ENCODE assay signal across 13 cellular contexts in genomic region chr3:111669926-111670630, GRCh38. TPM values are rescaled to one million over a fixed set of nuclear protein-coding genes. Genes with fewer than 3 reads are reported as not detected.
DNase-seq lines count a peak whose midpoint lies in the region; ATAC-seq, FAIRE-seq and TF ChIP-seq lines count a peak whose summit lies in the region.
"Had no signal": no experiment of that assay in that cellular context is flagged by ENCODE, and none has a peak within 500 bp of the region (broad histone marks: within the 10 kb centered on the region; RNA-seq: fewer than 3 reads in every experiment).

No MANE protein-coding gene starts in this region.

- H3K27me3 ChIP-seq in naive thymus-derived CD4-positive, alpha-beta T cell (ENCODE audit: control insufficient read depth in 2 of 2, insufficient read depth in 2 of 2, low read length in 2 of 2): no peaks in the 10 kb centered on the region
- H3K27me3 ChIP-seq: gastrocnemius medialis had no signal

- H3K4me1 ChIP-seq in naive thymus-derived CD4-positive, alpha-beta T cell (ENCODE audit: control insufficient read depth in 2 of 2, insufficient read depth in 2 of 2, low read length in 2 of 2): peaks cover 54 to 59% of the 10 kb centered on the region in 2 donors

- CTCF ChIA-PET in naive thymus-derived CD4-positive, alpha-beta T cell (lab: Charles Lee): interaction anchor here (0.7 to 6.4 kb wide), 9 partner anchors 7 to 398 kb away, joined by 3 to 102 read pairs (median 5); no protein-coding TSS in a partner anchor

- no peak overlapping the region for H3K27ac ChIP-seq in naive thymus-derived CD4-positive, alpha-beta T cell (ENCODE audit: low read depth, low read length)
- H3K27ac ChIP-seq: gastrocnemius medialis had no signal

- H3K4me3 ChIP-seq in cardiac fibroblast (replicated peaks in 1 of 2; ENCODE audit: low read depth in 2 of 2, low read length in 2 of 2): no peak overlapping the region
- no peak overlapping the region for H3K4me3 ChIP-seq in naive thymus-derived CD4-positive, alpha-beta T cell (ENCODE audit: low read length)
- H3K4me3 ChIP-seq: gastrocnemius medialis had no signal

- no peak for ATAC-seq in naive thymus-derived CD4-positive, alpha-beta T cell
- no peak for ATAC-seq in HG03135 (IDR thresholded peaks at IDR 0.05; ENCODE audit: unreplicated experiment)
- no peak for ATAC-seq in stimulated activated naive CD8-positive, alpha-beta T cell treated with anti-CD3 and anti-CD28 coated beads, Interleukin-15, amount 100 ng/mL, for 72 hours
- ATAC-seq: activated T-cell treated with anti-CD3 and anti-CD28 coated beads, Interleukin-2, amount 50 U/mL, for 72 hours; gastrocnemius medialis had no signal

- peaks cover 0 to 35% (median 5%) of the 10 kb centered on the region in 5 donors for H3K36me3 Mint-ChIP-seq in naive thymus-derived CD4-positive, alpha-beta T cell

- intact Hi-C loops in naive thymus-derived CD4-positive, alpha-beta T cell (cut with micrococcal nuclease): loop anchor here (1.0 to 10.0 kb wide), 10 partner anchors 21 to 825 kb away; partner anchors contain the start of gene BTLA (in 1 of the 2)

- no peaks in the 10 kb centered on the region for H3K9me3 ChIP-seq in naive thymus-derived CD4-positive, alpha-beta T cell (ENCODE audit: control insufficient read depth in 2 of 3, low read length in 3 of 3)
- H3K9me3 ChIP-seq: gastrocnemius medialis had no signal

- peaks cover 0 to 3% (median 0%) of the 10 kb centered on the region in 11 donors for H3K9me3 Mint-ChIP-seq in naive thymus-derived CD4-positive, alpha-beta T cell
- peaks cover 0 to 4% of the 10 kb centered on the region in 2 donors for H3K9me3 Mint-ChIP-seq in stimulated activated naive CD8-positive, alpha-beta T cell treated with anti-CD3 and anti-CD28 coated beads, Interleukin-15, amount 100 ng/mL, for 72 hours
- H3K9me3 Mint-ChIP-seq: activated T-cell treated with anti-CD3 and anti-CD28 coated beads, Interleukin-2, amount 50 U/mL, for 72 hours had no signal

- no peak for FAIRE-seq in RCC 7860 (lab: Jason Lieb, UNC)

- H3K36me3 ChIP-seq in naive thymus-derived CD4-positive, alpha-beta T cell (ENCODE audit: control insufficient read depth in 2 of 3, insufficient read depth in 3 of 3, low read length in 3 of 3): no peaks in the 10 kb centered on the region
- H3K36me3 ChIP-seq: gastrocnemius medialis had no signal

- H3K4me1 Mint-ChIP-seq in naive thymus-derived CD4-positive, alpha-beta T cell: peaks cover 53 to 95% (median 87%) of the 10 kb centered on the region in 7 donors
- peaks cover 85% of the 10 kb centered on the region for H3K4me1 Mint-ChIP-seq in stimulated activated naive CD8-positive, alpha-beta T cell treated with anti-CD3 and anti-CD28 coated beads, Interleukin-15, amount 100 ng/mL, for 72 hours

- TF ChIP-seq CTCF in cardiac fibroblast (IDR thresholded peaks at IDR 0.05; ENCODE audit: low read depth, low read length): no peak

- H3K27me3 Mint-ChIP-seq in naive thymus-derived CD4-positive, alpha-beta T cell: peaks cover 0 to 2% (median 0%) of the 10 kb centered on the region in 5 donors
- no peaks in the 10 kb centered on the region for H3K27me3 Mint-ChIP-seq in stimulated activated naive CD8-positive, alpha-beta T cell treated with anti-CD3 and anti-CD28 coated beads, Interleukin-15, amount 100 ng/mL, for 72 hours

- in situ Hi-C loops in G401 (cut with HindIII; ENCODE audit: low sequenced_read_pairs): no loop called here

- peak overlapping the region in 6 of 9 donors; percentile 16 to 94 (median 86) for H3K27ac Mint-ChIP-seq in naive thymus-derived CD4-positive, alpha-beta T cell
- H3K27ac Mint-ChIP-seq in stimulated activated naive CD8-positive, alpha-beta T cell treated with anti-CD3 and anti-CD28 coated beads, Interleukin-15, amount 100 ng/mL, for 72 hours: no peak overlapping the region
- H3K27ac Mint-ChIP-seq: activated T-cell treated with anti-CD3 and anti-CD28 coated beads, Interleukin-2, amount 50 U/mL, for 72 hours had no signal

- H3K4me3 Mint-ChIP-seq in naive thymus-derived CD4-positive, alpha-beta T cell: no peak overlapping the region
- no peak overlapping the region for H3K4me3 Mint-ChIP-seq in stimulated activated naive CD8-positive, alpha-beta T cell treated with anti-CD3 and anti-CD28 coated beads, Interleukin-15, amount 100 ng/mL, for 72 hours
- H3K4me3 Mint-ChIP-seq: activated T-cell treated with anti-CD3 and anti-CD28 coated beads, Interleukin-2, amount 50 U/mL, for 72 hours had no signal

- POLR2A ChIA-PET in naive thymus-derived CD4-positive, alpha-beta T cell (lab: Charles Lee): interaction anchor here (0.5 to 2.7 kb wide), 6 partner anchors 11 to 812 kb away, joined by 3 to 6 read pairs (median 4); partner anchors contain the start of gene ABHD10

- DNase-seq in EH (ENCODE audit: low read depth) (peak; percentile 86), RCC 7860 (ENCODE audit: low spot score) (peak; percentile 34), cardiac fibroblast (ENCODE audit: low read depth in 2 of 2) (peak; percentile 32 to 67), G401 (ENCODE audit: low spot score) (no peak), SKM-1 (lab: John Stamatoyannopoulos, UW; ENCODE audit: unreplicated experiment) (no peak)
- no peak for DNase-seq in naive thymus-derived CD4-positive, alpha-beta T cell
- DNase-seq in stimulated activated naive CD8-positive, alpha-beta T cell treated with anti-CD3 and anti-CD28 coated beads, Interleukin-15, amount 100 ng/mL, for 72 hours: no peak
- DNase-seq: activated T-cell treated with anti-CD3 and anti-CD28 coated beads, Interleukin-2, amount 50 U/mL, for 72 hours; cerebellar nuclear complex; gastrocnemius medialis; stimulated activated CD4-positive, alpha-beta T cell treated with anti-CD3 and anti-CD28 coated beads, Interleukin-1b, Interleukin-23, amount 100 ng/mL, for 48 hours; stimulated activated naive CD4-positive, alpha-beta T cell had no signal

RNA-seq across cellular contexts. Expression of gene PLCXD2, which starts 4.4 kb away (rescaled TPM):
- total RNA-seq in naive thymus-derived CD4-positive, alpha-beta T cell: 10 to 100 TPM in 3 of 5 experiments, 1 to 10 TPM in 2; 8.2 to 18.3 (median 12.3) TPM
- polyA plus RNA-seq in naive thymus-derived CD4-positive, alpha-beta T cell: 1 to 10 TPM; 2.1 to 2.4 TPM
- total RNA-seq in G401 (2014; rRNA removed; shearing (Covaris generic)): not detected in 2 replicates

Comparison
In these comparisons a context has a peak if more than half of its experiments do, and no peak if none do; other contexts are left out.
1. DNase-seq: peak in EH (single experiment), RCC 7860 (single experiment) and cardiac fibroblast (2 of 2); none in naive thymus-derived CD4-positive, alpha-beta T cell (0 of 9), G401 (single experiment), stimulated activated naive CD8-positive, alpha-beta T cell treated with anti-CD3 and anti-CD28 coated beads, Interleukin-15, amount 100 ng/mL, for 72 hours (0 of 2) and SKM-1 (single experiment).
2. H3K27ac Mint-ChIP-seq: peak in naive thymus-derived CD4-positive, alpha-beta T cell (6 of 9); none in stimulated activated naive CD8-positive, alpha-beta T cell treated with anti-CD3 and anti-CD28 coated beads, Interleukin-15, amount 100 ng/mL, for 72 hours (0 of 2).